Comparison of ENCODE assay signal across 19 cellular contexts in genomic region chr22:43081968-43082367, GRCh38. TPM values are rescaled to one million over a fixed set of nuclear protein-coding genes. Genes with fewer than 3 reads are reported as not detected.
DNase-seq lines count a peak whose midpoint lies in the region; ATAC-seq, FAIRE-seq and TF ChIP-seq lines count a peak whose summit lies in the region.
"Had no signal": no experiment of that assay in that cellular context is flagged by ENCODE, and none has a peak within 500 bp of the region (broad histone marks: within the 10 kb centered on the region; RNA-seq: fewer than 3 reads in every experiment).

No MANE protein-coding gene starts in this region.

- H3F3A ChIP-seq in SK-N-SH (replicated peaks; ENCODE audit: insufficient read depth): no peaks in the 10 kb centered on the region

- TF ChIP-seq RAD21 in HepG2 (CRISPR knock-in tag; IDR thresholded peaks at IDR 0.05) (no peak), SK-N-SH (IDR thresholded peaks at IDR 0.05; ENCODE audit: low read length) (no peak)

- TF ChIP-seq EP300 in HepG2 (IDR thresholded peaks at IDR 0.05; ENCODE audit: low read depth in 2 of 2, low read length in 2 of 2) (no peak), HepG2 (CRISPR knock-in tag; IDR thresholded peaks at IDR 0.05; ENCODE audit: borderline replicate concordance) (no peak), SK-N-SH (IDR thresholded peaks at IDR 0.05; ENCODE audit: borderline replicate concordance in 1 of 2, low read depth in 1 of 2, low read length in 1 of 2) (no peak)

- H4K20me1 ChIP-seq in HepG2 (ENCODE audit: insufficient read depth, low read length): no peaks in the 10 kb centered on the region
- no peaks in the 10 kb centered on the region for H4K20me1 ChIP-seq in SK-N-SH (ENCODE audit: insufficient read depth)
- H4K20me1 ChIP-seq: BLaER1 treated with 17β-estradiol and CSF1 and Interleukin-3, amounts not matched to agents 10 nM and 100 nM had no signal

- TF ChIP-seq POLR2A in HepG2 (IDR thresholded peaks at IDR 0.05; ENCODE audit: insufficient read depth in 1 of 2, low read depth in 2 of 2, low read length in 2 of 2) (no peak), right lobe of liver (IDR thresholded peaks at IDR 0.05) (no peak)

- H2AFZ ChIP-seq in HepG2 (ENCODE audit: low read length) (no peak overlapping the region), SK-N-SH (ENCODE audit: low read depth) (no peak overlapping the region)

- H3K4me2 ChIP-seq in HepG2 (ENCODE audit: low read depth, low read length): no peak overlapping the region
- no peak overlapping the region for H3K4me2 ChIP-seq in SK-N-SH
- H3K4me2 ChIP-seq: BLaER1 treated with 17β-estradiol and CSF1 and Interleukin-3, amounts not matched to agents 10 nM and 100 nM; KMS-11 had no signal

- FAIRE-seq in HepG2 (lab: Jason Lieb, UNC): no peak

- H3K36me3 ChIP-seq in HepG2 (replicated peaks in 1 of 2; ENCODE audit: control insufficient read depth in 1 of 2, insufficient read depth in 2 of 2, low read length in 2 of 2): no peaks in the 10 kb centered on the region
- no peaks in the 10 kb centered on the region for H3K36me3 ChIP-seq in right lobe of liver
- no peaks in the 10 kb centered on the region for H3K36me3 ChIP-seq in SK-N-SH (replicated peaks in 1 of 2; ENCODE audit: control insufficient read depth in 1 of 2, insufficient read depth in 2 of 2, low read length in 1 of 2)
- no peaks in the 10 kb centered on the region for H3K36me3 ChIP-seq in left lung
- H3K36me3 ChIP-seq: Peyer's patch had no signal

- H3K4me1 ChIP-seq in HepG2 (ENCODE audit: insufficient read depth, low read length): peaks cover 42% of the 10 kb centered on the region
- H3K4me1 ChIP-seq in right lobe of liver: no peaks in the 10 kb centered on the region
- H3K4me1 ChIP-seq in SK-N-SH (ENCODE audit: control insufficient read depth in 1 of 2, insufficient read depth in 2 of 2, low read depth in 1 of 2, low read length in 1 of 2): no peaks in the 10 kb centered on the region
- no peaks in the 10 kb centered on the region for H3K4me1 ChIP-seq in left lung

- no TSS peak for BruUV-seq in HepG2 (replicated peaks; lab: Mats Ljungman, UMichigan)

- TF ChIP-seq CTCF in HepG2 (CRISPR knock-in tag; IDR thresholded peaks at IDR 0.05): no peak
- TF ChIP-seq CTCF in right lobe of liver (IDR thresholded peaks at IDR 0.05): no peak
- TF ChIP-seq CTCF in cardiac fibroblast (IDR thresholded peaks at IDR 0.05; ENCODE audit: low read depth, low read length): no peak
- no peak for TF ChIP-seq CTCF in fibroblast of pulmonary artery (IDR thresholded peaks at IDR 0.05; ENCODE audit: low read length, missing control alignments)
- TF ChIP-seq CTCF in SK-N-SH (IDR thresholded peaks at IDR 0.05): no peak
- TF ChIP-seq CTCF in left lung (IDR thresholded peaks at IDR 0.05): no peak

- H3K9me3 ChIP-seq in HepG2 (ENCODE audit: low read length) (no peaks in the 10 kb centered on the region), right lobe of liver (no peaks in the 10 kb centered on the region), SK-N-SH (no peaks in the 10 kb centered on the region), left lung (no peaks in the 10 kb centered on the region)
- H3K9me3 ChIP-seq: BLaER1 treated with 17β-estradiol and CSF1 and Interleukin-3, amounts not matched to agents 10 nM and 100 nM; Peyer's patch had no signal

- H3K27me3 ChIP-seq in HepG2 (ENCODE audit: control insufficient read depth in 1 of 2, insufficient read depth in 2 of 2, low read length in 2 of 2): no peaks in the 10 kb centered on the region
- no peaks in the 10 kb centered on the region for H3K27me3 ChIP-seq in right lobe of liver
- H3K27me3 ChIP-seq in SK-N-SH (ENCODE audit: insufficient read depth): no peaks in the 10 kb centered on the region
- no peaks in the 10 kb centered on the region for H3K27me3 ChIP-seq in left lung
- H3K27me3 ChIP-seq: BLaER1 treated with 17β-estradiol and CSF1 and Interleukin-3, amounts not matched to agents 10 nM and 100 nM; Peyer's patch had no signal

- intact Hi-C loops in HepG2 (cut with micrococcal nuclease; ENCODE audit: unreplicated experiment): no loop called here
- intact Hi-C loops in right lobe of liver (cut with DNase I): no loop called here
- intact Hi-C loops in left lung (cut with DNase I): no loop called here

- POLR2A ChIA-PET in HepG2 (lab: Yijun Ruan, JAX) (interaction anchor here (1.8 kb wide), 1 partner anchor 22 kb away, joined by 4 read pairs; no protein-coding TSS in a partner anchor), SK-N-SH (lab: Yijun Ruan, JAX) (no interaction called here)

- in situ Hi-C loops in HepG2 (cut with HindIII; ENCODE audit: extremely low pct_ligation_motif_present, low pct_unique_long_range_greater_than_20kb): no loop called here

- no peak for DNase-seq in HepG2 (ENCODE audit: low spot score)
- no peak for DNase-seq in right lobe of liver
- peak; percentile 30 to 36 for DNase-seq in cardiac fibroblast (ENCODE audit: low read depth in 2 of 2)
- peak; percentile 28 for DNase-seq in fibroblast of pulmonary artery (ENCODE audit: low read depth)
- DNase-seq in germinal center (ENCODE audit: low spot score): no peak
- DNase-seq in SK-N-SH: no peak
- DNase-seq in left lung: no peak
- DNase-seq: 8988T; CD4-positive, alpha-beta memory T cell; MV-4-11; NCI-H1105 treated with DMSO at 0.1 percent for 48 hours; NCI-H2081 treated with DMSO at 0.1 percent for 48 hours; NCI-H2171 treated with DMSO at 0.1 percent for 48 hours; NCI-H526; Peyer's patch had no signal

- no peak overlapping the region for H3K9ac ChIP-seq in HepG2 (ENCODE audit: insufficient read depth, low read depth, low read length)
- no peak overlapping the region for H3K9ac ChIP-seq in SK-N-SH
- H3K9ac ChIP-seq: BLaER1 treated with 17β-estradiol and CSF1 and Interleukin-3, amounts not matched to agents 10 nM and 100 nM; KMS-11 had no signal

- H3K4me3 ChIP-seq in HepG2 (replicated peaks in 1 of 3; ENCODE audit: insufficient read depth in 1 of 3, low read depth in 2 of 3, low read length in 3 of 3) (no peak overlapping the region), right lobe of liver (no peak overlapping the region), cardiac fibroblast (replicated peaks in 1 of 2; ENCODE audit: low read depth in 2 of 2, low read length in 2 of 2) (no peak overlapping the region), fibroblast of pulmonary artery (replicated peaks; ENCODE audit: low read depth, low read length) (no peak overlapping the region), SK-N-SH (ENCODE audit: low read depth in 2 of 2, low read length in 1 of 2) (no peak overlapping the region), left lung (no peak overlapping the region)
- H3K4me3 ChIP-seq: BLaER1 treated with 17β-estradiol and CSF1 and Interleukin-3, amounts not matched to agents 10 nM and 100 nM; Peyer's patch had no signal

- H3K27ac ChIP-seq in HepG2 (ENCODE audit: extremely low read length, insufficient read depth, low read length): no peak overlapping the region
- no peak overlapping the region for H3K27ac ChIP-seq in right lobe of liver
- no peak overlapping the region for H3K27ac ChIP-seq in SK-N-SH (ENCODE audit: low read depth in 2 of 2, low read length in 1 of 2)
- no peak overlapping the region for H3K27ac ChIP-seq in left lung
- H3K27ac ChIP-seq: BLaER1 treated with 17β-estradiol and CSF1 and Interleukin-3, amounts not matched to agents 10 nM and 100 nM; HL-60; KMS-11; Peyer's patch had no signal

- ATAC-seq in HepG2: no peak
- ATAC-seq in right lobe of liver: no peak
- no peak for ATAC-seq in HG02798 (IDR thresholded peaks at IDR 0.05; ENCODE audit: poor library complexity, unreplicated experiment)
- no peak for ATAC-seq in left lung

- no peaks in the 10 kb centered on the region for H3K9me2 ChIP-seq in SK-N-SH

- WGBS in HepG2 (ENCODE audit: low lambda C conversion rate): 81% methylated on average over 4 of the region's 4 CpGs
- 90% methylated on average over 2 of the region's 4 CpGs for WGBS in right lobe of liver (ENCODE audit: insufficient coverage, low coverage, low lambda C conversion rate, missing lambda C conversion rate)
- WGBS in SK-N-SH (ENCODE audit: low lambda C conversion rate): 90% methylated on average over 4 of the region's 4 CpGs

- CTCF ChIA-PET in HepG2 (lab: Yijun Ruan, JAX; ENCODE audit: low intra/inter-chr PET ratio, low total read pairs) (no interaction called here), SK-N-SH (lab: Yijun Ruan, JAX) (interaction anchor here (1.0 kb wide), 1 partner anchor 396 kb away, joined by 3 read pairs; no protein-coding TSS in a partner anchor)

- H3K79me2 ChIP-seq in HepG2 (ENCODE audit: insufficient read depth, low read length): no peaks in the 10 kb centered on the region
- no peaks in the 10 kb centered on the region for H3K79me2 ChIP-seq in SK-N-SH (ENCODE audit: insufficient read depth)

RNA-seq across cellular contexts. Expression of gene TTLL1, which starts 7.2 kb away (rescaled TPM):
- total RNA-seq in HepG2 (2016; rRNA removed; fragmentation: Illumina TruSeq; extraction: Trizol) (1.6 and 2.0 TPM in 2 replicates), right lobe of liver (1 to 10 TPM in 4 of 6 experiments, under 1 TPM in 2; 0.97 to 2.0 (median 1.3) TPM), left lung (1 to 10 TPM; 5.3 to 6.0 TPM)
- total RNA-seq in HepG2 (2016; cell fraction: cytosol; rRNA removed; fragmentation: Illumina TruSeq; extraction: Trizol; ENCODE audit: low read depth): 0.79 and 1.5 TPM in 2 replicates
- 1.5 and 1.6 TPM in 2 replicates for total RNA-seq in HepG2 (2016; cell fraction: insoluble cytoplasmic fraction; rRNA removed; fragmentation: Illumina TruSeq; extraction: Trizol)
- total RNA-seq in HepG2 (2016; cell fraction: membrane; rRNA removed; fragmentation: Illumina TruSeq; extraction: Trizol): 1.4 and 1.7 TPM in 2 replicates
- total RNA-seq in HepG2 (2016; cell fraction: nucleus; rRNA removed; fragmentation: Illumina TruSeq; extraction: Trizol): 0.78 and 0.81 TPM in 2 replicates
- polyA plus RNA-seq in HepG2 (2011; rRNA removed) (5.3 and 6.6 TPM in 2 replicates), SK-N-SH (2012; rRNA removed) (14.0 and 14.3 TPM in 2 replicates)
- polyA plus RNA-seq in HepG2 (2011; cell fraction: cytosol; rRNA removed): 5.4 and 5.9 TPM in 2 replicates
- 2.1 and 3.6 TPM in 2 replicates for polyA plus RNA-seq in HepG2 (2011; cell fraction: nucleus; rRNA removed)
- polyA plus RNA-seq in HepG2 (2012): 2.3 and 3.4 TPM in 2 replicates
- 0.96 and 1.6 TPM in 2 replicates for polyA plus RNA-seq in HepG2 (2016; cell fraction: cytosol; fragmentation: Illumina TruSeq; extraction: Trizol; ENCODE audit: low read depth)
- polyA plus RNA-seq in HepG2 (2016; cell fraction: insoluble cytoplasmic fraction; fragmentation: Illumina TruSeq; extraction: Trizol; ENCODE audit: low read depth): 1.8 TPM in 2 replicates
- polyA plus RNA-seq in HepG2 (2016; cell fraction: membrane; fragmentation: Illumina TruSeq; extraction: Trizol; ENCODE audit: low read depth): 1.4 and 2.3 TPM in 2 replicates
- 1.5 and 1.7 TPM in 2 replicates for polyA plus RNA-seq in HepG2 (2016; cell fraction: nucleus; fragmentation: Illumina TruSeq; extraction: Trizol; ENCODE audit: insufficient read depth, low read depth)
- polyA minus RNA-seq in HepG2 (2011; rRNA and poly(A)+ RNA removed; ENCODE audit: low replicate concordance): 0.98 and 3.3 TPM in 2 replicates
- polyA minus RNA-seq in HepG2 (2011; cell fraction: cytosol; rRNA and poly(A)+ RNA removed): 1.8 and 2.1 TPM in 2 replicates
- polyA minus RNA-seq in HepG2 (2011; cell fraction: nucleus; rRNA and poly(A)+ RNA removed): 1.1 and 1.2 TPM in 2 replicates
- polyA plus RNA-seq in SK-N-SH (2012; cell fraction: cytosol; rRNA removed): 11.5 and 13.8 TPM in 2 replicates
- 7.2 and 8.4 TPM in 2 replicates for polyA plus RNA-seq in SK-N-SH (2012; cell fraction: nucleus; rRNA removed)

RNA-seq across cellular contexts. Expression of gene BIK, which starts 28.6 kb away (rescaled TPM):
- total RNA-seq in HepG2 (2016; rRNA removed; fragmentation: Illumina TruSeq; extraction: Trizol): 0.66 and 0.80 TPM in 2 replicates
- total RNA-seq in HepG2 (2016; cell fraction: cytosol; rRNA removed; fragmentation: Illumina TruSeq; extraction: Trizol; ENCODE audit: low read depth): 0.30 and 0.71 TPM in 2 replicates
- total RNA-seq in HepG2 (2016; cell fraction: insoluble cytoplasmic fraction; rRNA removed; fragmentation: Illumina TruSeq; extraction: Trizol): 0.88 and 1.2 TPM in 2 replicates
- total RNA-seq in HepG2 (2016; cell fraction: membrane; rRNA removed; fragmentation: Illumina TruSeq; extraction: Trizol): 0.31 and 0.72 TPM in 2 replicates
- 0.71 TPM in 1 of 2 replicates, not detected in the other for total RNA-seq in HepG2 (2016; cell fraction: nucleus; rRNA removed; fragmentation: Illumina TruSeq; extraction: Trizol)
- 0.27 and 0.54 TPM in 2 replicates for polyA plus RNA-seq in HepG2 (2011; rRNA removed)
- polyA plus RNA-seq in HepG2 (2011; cell fraction: cytosol; rRNA removed): 0.69 and 0.76 TPM in 2 replicates
- 0.90 and 1.2 TPM in 2 replicates for polyA plus RNA-seq in HepG2 (2011; cell fraction: nucleus; rRNA removed)
- 0.17 and 0.71 TPM in 2 replicates for polyA plus RNA-seq in HepG2 (2012)
- 0.15 and 0.28 TPM in 2 replicates for polyA plus RNA-seq in HepG2 (2016; cell fraction: cytosol; fragmentation: Illumina TruSeq; extraction: Trizol; ENCODE audit: low read depth)
- polyA plus RNA-seq in HepG2 (2016; cell fraction: insoluble cytoplasmic fraction; fragmentation: Illumina TruSeq; extraction: Trizol; ENCODE audit: low read depth): 0.54 and 0.69 TPM in 2 replicates
- 0.19 TPM in 1 of 2 replicates, not detected in the other for polyA plus RNA-seq in HepG2 (2016; cell fraction: membrane; fragmentation: Illumina TruSeq; extraction: Trizol; ENCODE audit: low read depth)
- polyA plus RNA-seq in HepG2 (2016; cell fraction: nucleus; fragmentation: Illumina TruSeq; extraction: Trizol; ENCODE audit: insufficient read depth, low read depth): 0.53 and 1.3 TPM in 2 replicates
- polyA minus RNA-seq in HepG2 (2011; rRNA and poly(A)+ RNA removed; ENCODE audit: low replicate concordance): 0.58 and 0.82 TPM in 2 replicates
- polyA minus RNA-seq in HepG2 (2011; cell fraction: cytosol; rRNA and poly(A)+ RNA removed): not detected in 2 replicates
- 0.62 TPM in 1 of 2 replicates, not detected in the other for polyA minus RNA-seq in HepG2 (2011; cell fraction: nucleus; rRNA and poly(A)+ RNA removed)
- under 1 TPM in 5 of 6 experiments, not detected in 1; 0.22 to 0.42 (median 0.31) TPM for total RNA-seq in right lobe of liver
- polyA plus RNA-seq in SK-N-SH (2012; rRNA removed): 0.24 and 0.66 TPM in 2 replicates
- 0.18 and 0.22 TPM in 2 replicates for polyA plus RNA-seq in SK-N-SH (2012; cell fraction: cytosol; rRNA removed)
- 0.37 and 0.48 TPM in 2 replicates for polyA plus RNA-seq in SK-N-SH (2012; cell fraction: nucleus; rRNA removed)
- total RNA-seq in left lung: 1 to 10 TPM; 2.0 to 3.1 TPM

Comparison
In these comparisons a context has a peak if more than half of its experiments do, and no peak if none do; other contexts are left out.
1. DNase-seq: peak in cardiac fibroblast (2 of 2) and fibroblast of pulmonary artery (single experiment); none in HepG2 (single experiment), right lobe of liver (0 of 3), germinal center (single experiment), SK-N-SH (single experiment) and left lung (0 of 2).